14 cellular contexts compared by ENCODE assay signal in genomic region chr12:14273911-14274306, GRCh38.
A peak's percentile ranks its signal among the peaks of the same experiment; 100 is the strongest.
DNase-seq lines count a peak whose midpoint lies in the region; ATAC-seq and TF ChIP-seq lines count a peak whose summit lies in the region.
"Had no signal": no experiment of that assay in that cellular context is flagged by ENCODE, and none has a peak within 500 bp of the region (broad histone marks: within the 10 kb centered on the region; RNA-seq: fewer than 3 reads in every experiment).

No MANE protein-coding gene starts in this region.

- H4K20me1 ChIP-seq in GM23338 (replicated peaks; ENCODE audit: insufficient read depth) = no peaks in the 10 kb centered on the region
- no peaks in the 10 kb centered on the region for H4K20me1 ChIP-seq in OCI-LY7 (ENCODE audit: insufficient read depth, low read length)

- H3K9me2 ChIP-seq in GM23338 (ENCODE audit: insufficient read depth) = no peaks in the 10 kb centered on the region
- H3K9me2 ChIP-seq in OCI-LY7 (ENCODE audit: insufficient read depth, low read length) = no peaks in the 10 kb centered on the region

- no peak for ATAC-seq in GM23338
- ATAC-seq in HG03108 (IDR thresholded peaks at IDR 0.05; ENCODE audit: unreplicated experiment) = no peak
- ATAC-seq in gastroesophageal sphincter = no peak
- ATAC-seq: HCT116; stimulated activated effector memory CD8-positive, alpha-beta T cell treated with anti-CD3 and anti-CD28 coated beads, Interleukin-12 subunit alpha, Interleukin-12 subunit beta, amount 100 ng/mL, for 72 hours had no signal

- DNase-seq in GM23338 (ENCODE audit: low spot score) (no peak), OCI-LY7 (ENCODE audit: low spot score) (peak; percentile 58), hepatic stellate cell (ENCODE audit: low spot score) (peak; percentile 28), stomach (no peak), AG08395 (ENCODE audit: low spot score) (no peak), T1000 (lab: John Stamatoyannopoulos, UW) (no peak)
- DNase-seq: activated CD4-positive, alpha-beta T cell treated with anti-CD3 and anti-CD28 coated beads for 1 hour; activated effector memory CD4-positive, alpha-beta T cell treated with Interleukin-2 at 50 U/mL for 16 hours; NCI-H146; SHP77 had no signal

- peaks cover 23% of the 10 kb centered on the region for H3K9me3 Mint-ChIP-seq in GM23338

- no peaks in the 10 kb centered on the region for H3K36me3 ChIP-seq in GM23338 (ENCODE audit: insufficient read depth)
- H3K36me3 ChIP-seq in OCI-LY7 (ENCODE audit: insufficient read depth, low read length) = peaks cover 24% of the 10 kb centered on the region
- H3K36me3 ChIP-seq in stomach = no peaks in the 10 kb centered on the region
- H3K36me3 ChIP-seq in gastroesophageal sphincter = no peaks in the 10 kb centered on the region

- no peaks in the 10 kb centered on the region for H3K4me1 Mint-ChIP-seq in GM23338
- H3K4me1 Mint-ChIP-seq: stimulated activated effector memory CD8-positive, alpha-beta T cell treated with anti-CD3 and anti-CD28 coated beads, Interleukin-12 subunit alpha, Interleukin-12 subunit beta, amount 100 ng/mL, for 72 hours had no signal

- H3K36me3 Mint-ChIP-seq in GM23338 (ENCODE audit: low read depth) = peaks cover 12% of the 10 kb centered on the region
- H3K36me3 Mint-ChIP-seq: stimulated activated effector memory CD8-positive, alpha-beta T cell treated with anti-CD3 and anti-CD28 coated beads, Interleukin-12 subunit alpha, Interleukin-12 subunit beta, amount 100 ng/mL, for 72 hours had no signal

- H3K9me3 ChIP-seq in OCI-LY7 (ENCODE audit: low read length) (peaks cover 38% of the 10 kb centered on the region), stomach (peaks cover 0 to 12% (median 7%) of the 10 kb centered on the region in 4 donors), gastroesophageal sphincter (peaks cover 0 to 12% (median 0%) of the 10 kb centered on the region in 3 donors)

- BruUV-seq in OCI-LY7 (replicated peaks; lab: Mats Ljungman, UMichigan) = no TSS peak

- CTCF ChIA-PET in OCI-LY7 (lab: Charles Lee; ENCODE audit: unreplicated experiment) = interaction anchor here (0.5 to 1.2 kb wide), 4 partner anchors 8 to 20 kb away, joined by 4 to 11 read pairs (median 7); no protein-coding TSS in a partner anchor

- no peak overlapping the region for H3K4me3 ChIP-seq in GM23338
- peak overlapping the region; percentile 16 for H3K4me3 ChIP-seq in OCI-LY7 (ENCODE audit: low read depth, low read length, poor library complexity, severe bottlenecking)
- H3K4me3 ChIP-seq in stomach = no peak overlapping the region
- no peak overlapping the region for H3K4me3 ChIP-seq in gastroesophageal sphincter

- no peak overlapping the region for H3K27ac Mint-ChIP-seq in GM23338
- H3K27ac Mint-ChIP-seq: stimulated activated effector memory CD8-positive, alpha-beta T cell treated with anti-CD3 and anti-CD28 coated beads, Interleukin-12 subunit alpha, Interleukin-12 subunit beta, amount 100 ng/mL, for 72 hours had no signal

- no peak for TF ChIP-seq POLR2A in stomach (IDR thresholded peaks at IDR 0.05)
- no peak for TF ChIP-seq POLR2A in gastroesophageal sphincter (IDR thresholded peaks at IDR 0.05)

- H3F3A ChIP-seq in GM23338 (replicated peaks; ENCODE audit: low read depth) = no peaks in the 10 kb centered on the region

- POLR2A ChIA-PET in OCI-LY7 (lab: Charles Lee) = interaction anchor here (0.6 to 7.6 kb wide), 25 partner anchors 8 to 499 kb away, joined by 3 to 69 read pairs (median 4); partner anchors contain the start of gene ATF7IP

- intact Hi-C loops in OCI-LY7 (cut with micrococcal nuclease; ENCODE audit: unreplicated experiment) (loop anchor here (10.0 kb wide), 1 partner anchor 1549 kb away; no protein-coding TSS in a partner anchor), stomach (cut with DNase I; ENCODE audit: low total_unique reads) (no loop called here)

- H3K4me1 ChIP-seq in GM23338 (ENCODE audit: insufficient read depth) (no peaks in the 10 kb centered on the region), OCI-LY7 (ENCODE audit: insufficient read depth, low read length, poor library complexity, severe bottlenecking) (peaks cover 54% of the 10 kb centered on the region), stomach (peaks cover 0 to 12% (median 6%) of the 10 kb centered on the region in 4 donors), gastroesophageal sphincter (peaks cover 0 to 4% (median 0%) of the 10 kb centered on the region in 3 donors)

- H3K79me2 ChIP-seq in GM23338 (replicated peaks; ENCODE audit: insufficient read depth) (no peaks in the 10 kb centered on the region), OCI-LY7 (ENCODE audit: insufficient read depth, low read depth, low read length) (no peaks in the 10 kb centered on the region)

- TF ChIP-seq EP300 in stomach (IDR thresholded peaks at IDR 0.05) (no peak), gastroesophageal sphincter (IDR thresholded peaks at IDR 0.05) (no peak)

- H2AFZ ChIP-seq in GM23338 (0 out of 2 replicates have a peak overlapping the region, but pooled peaks have one; percentile 1), OCI-LY7 (ENCODE audit: low read length) (peak overlapping the region; percentile 93)

- H3K4me3 Mint-ChIP-seq in GM23338 = no peak overlapping the region
- H3K4me3 Mint-ChIP-seq: stimulated activated effector memory CD8-positive, alpha-beta T cell treated with anti-CD3 and anti-CD28 coated beads, Interleukin-12 subunit alpha, Interleukin-12 subunit beta, amount 100 ng/mL, for 72 hours had no signal

- TF ChIP-seq CTCF in GM23338 (conservative IDR thresholded peaks at IDR 0.05; ENCODE audit: low read depth in 2 of 2) (no peak), OCI-LY7 (conservative IDR thresholded peaks at IDR 0.05; ENCODE audit: low read length) (no peak), stomach (IDR thresholded peaks at IDR 0.05) (no peak), gastroesophageal sphincter (IDR thresholded peaks at IDR 0.05) (no peak)

- no peak overlapping the region for H3K4me2 ChIP-seq in GM23338
- peak overlapping the region; percentile 45 for H3K4me2 ChIP-seq in OCI-LY7 (ENCODE audit: low read length)

- H3K27ac ChIP-seq in GM23338 (ENCODE audit: low read depth) = no peak overlapping the region
- peak overlapping the region; percentile 51 for H3K27ac ChIP-seq in OCI-LY7 (ENCODE audit: low read depth, low read length, poor library complexity, severe bottlenecking)
- peak overlapping the region in 4 of 5 donors; percentile 24 to 69 (median 40) for H3K27ac ChIP-seq in stomach
- H3K27ac ChIP-seq in gastroesophageal sphincter = peak overlapping the region in 1 of 4 donors; percentile 10

- peaks cover 9% of the 10 kb centered on the region for H3K27me3 Mint-ChIP-seq in GM23338 (ENCODE audit: insufficient read depth, low read depth, poor library complexity)

- 81 to 91% (median 88%) methylated on average over 6 of the region's 6 CpGs for WGBS in stomach, 5 donors
- WGBS in gastroesophageal sphincter (ENCODE audit: low coverage in 1 of 2), 2 donors = 75 to 84% methylated on average over 5 to 6 of the region's 6 CpGs

- no peaks in the 10 kb centered on the region for H3K27me3 ChIP-seq in GM23338 (ENCODE audit: insufficient read depth)
- H3K27me3 ChIP-seq in stomach = no peaks in the 10 kb centered on the region
- no peaks in the 10 kb centered on the region for H3K27me3 ChIP-seq in gastroesophageal sphincter

TF ChIP-seq in GM23338, 12 proteins besides CTCF, POLR2A, EP300 and RAD21 (continues in another document):
- no peak for TF ChIP-seq POLR2AphosphoS5 (IDR thresholded peaks at IDR 0.05; ENCODE audit: low read depth)

Comparison
In these comparisons a context has a peak if more than half of its experiments do, and no peak if none do; other contexts are left out.
1. DNase-seq: peak in OCI-LY7 (single experiment) and hepatic stellate cell (single experiment); none in GM23338 (single experiment), stomach (single experiment), AG08395 (single experiment) and T1000 (single experiment).